In genomic region chr13:79451500-79451962, GRCh38 we compare ENCODE assay signal across 9 cellular contexts. TPM values are rescaled to one million over a fixed set of nuclear protein-coding genes. Genes with fewer than 3 reads are reported as not detected.
DNase-seq lines count a peak whose midpoint lies in the region; ATAC-seq and TF ChIP-seq lines count a peak whose summit lies in the region.
"Had no signal": no experiment of that assay in that cellular context is flagged by ENCODE, and none has a peak within 500 bp of the region (broad histone marks: within the 10 kb centered on the region; RNA-seq: fewer than 3 reads in every experiment).

No MANE protein-coding gene starts in this region.

- no peak for TF ChIP-seq POLR2A in NB4 (IDR thresholded peaks at IDR 0.05; ENCODE audit: extremely low read depth, insufficient read length)

- peak; percentile 98 for DNase-seq in NB4 (ENCODE audit: low read depth)
- DNase-seq in activated CD8-positive, alpha-beta memory T cell treated with anti-CD3 and anti-CD28 coated beads for 48 hours (ENCODE audit: low read depth in 2 of 3, low spot score in 2 of 3), result peak; percentile 43 to 80 (median 77)
- peak; percentile 87 for DNase-seq in fibroblast of peridontal ligament (ENCODE audit: extremely low read depth)
- peak; percentile 96 for DNase-seq in stimulated activated CD4-positive, alpha-beta T cell treated with anti-CD3 and anti-CD28 coated beads, Interleukin-2, amount 100 ng/mL, for 4 hours (ENCODE audit: low read depth)
- DNase-seq in sciatic nerve (ENCODE audit: low spot score), result no peak
- no peak for DNase-seq in globus pallidus (ENCODE audit: low spot score)

- H3K4me3 ChIP-seq in NB4 (ENCODE audit: low read depth, low read length), result peak overlapping the region; percentile 14
- H3K4me3 ChIP-seq: cardiac muscle cell had no signal

- intact Hi-C loops in sciatic nerve (cut with DNase I), result no loop called here

- peak; percentile 99 for ATAC-seq in GM18502 (IDR thresholded peaks at IDR 0.05; ENCODE audit: poor library complexity, unreplicated experiment)
- ATAC-seq in HG02571 (IDR thresholded peaks at IDR 0.05; ENCODE audit: unreplicated experiment), result peak; percentile 100
- no peak for ATAC-seq in sciatic nerve

- TF ChIP-seq CTCF in NB4 (IDR thresholded peaks at IDR 0.05; ENCODE audit: low read depth, low read length), result no peak

RNA-seq across cellular contexts. Expression of gene NDFIP2, which starts 29.4 kb away (rescaled TPM):
- 31.8 TPM for total RNA-seq in sciatic nerve

RNA-seq across cellular contexts. Expression of gene RBM26, which starts 45.5 kb away (rescaled TPM):
- total RNA-seq in sciatic nerve, result 65.9 TPM

Comparison
In these comparisons a context has a peak if more than half of its experiments do, and no peak if none do; other contexts are left out.
1. DNase-seq: peak in NB4 (single experiment), activated CD8-positive, alpha-beta memory T cell treated with anti-CD3 and anti-CD28 coated beads for 48 hours (3 of 3), fibroblast of peridontal ligament (single experiment) and stimulated activated CD4-positive, alpha-beta T cell treated with anti-CD3 and anti-CD28 coated beads, Interleukin-2, amount 100 ng/mL, for 4 hours (single experiment); none in sciatic nerve (single experiment) and globus pallidus (single experiment).